Comparison of ENCODE assay signal across 15 cellular contexts in the genomic region with DNA sequence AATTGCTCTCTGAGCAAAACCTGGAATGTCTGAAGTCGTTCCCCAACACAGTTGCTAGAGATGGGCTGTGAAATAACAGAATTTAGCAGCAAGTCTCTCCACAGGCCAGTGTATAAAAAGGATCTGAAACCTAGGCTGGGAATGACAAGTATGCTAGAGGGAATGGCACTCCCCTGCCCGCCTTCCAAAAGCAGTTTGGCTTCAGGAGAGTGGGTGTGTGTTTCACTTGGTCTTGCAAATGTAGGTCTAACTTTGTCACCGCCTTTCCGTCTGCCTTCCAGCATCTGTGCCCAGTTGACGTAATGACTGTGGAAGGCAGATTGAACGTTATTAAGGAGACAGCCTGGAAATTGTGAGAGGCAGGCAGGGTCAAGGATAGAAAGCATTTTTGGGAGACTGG. TPM values are rescaled to one million over a fixed set of nuclear protein-coding genes. Genes with fewer than 3 reads are reported as not detected.
DNase-seq lines count a peak whose midpoint lies in the region; ATAC-seq and TF ChIP-seq lines count a peak whose summit lies in the region.
"Had no signal": no experiment of that assay in that cellular context is flagged by ENCODE, and none has a peak within 500 bp of the region (broad histone marks: within the 10 kb centered on the region; RNA-seq: fewer than 3 reads in every experiment).

No MANE protein-coding gene starts in this region.

- intact Hi-C loops in natural killer cell (cut with micrococcal nuclease): no loop called here

- DNase-seq in GM04503 (ENCODE audit: low read depth) (peak; percentile 68), chondrocyte (ENCODE audit: low spot score) (no peak), left kidney (ENCODE audit: low read depth, low spot score) (peak; percentile 7), stromal cell of bone marrow (ENCODE audit: low read depth) (peak; percentile 43), natural killer cell (no peak)
- no peak for DNase-seq in effector memory CD8-positive, alpha-beta T cell
- no peak for DNase-seq in stimulated activated naive CD8-positive, alpha-beta T cell treated with anti-CD3 and anti-CD28 coated beads, Interleukin-15, Interleukin-2, amounts not matched to agents 100 U/mL and 50 U/mL, for 24 hours
- DNase-seq: activated CD8-positive, alpha-beta T cell treated with anti-CD3 and anti-CD28 coated beads, Interleukin-2, amount 10 ng/mL, durations not matched to agents 7 days and 5 days; activated gamma-delta T cell; CD4-positive, alpha-beta memory T cell; kidney; NCI-H510A; stimulated activated CD4-positive, alpha-beta T cell treated with anti-CD3 and anti-CD28 coated beads, Interleukin-4, amount 100 ng/mL, for 1 hour; stimulated activated naive CD4-positive, alpha-beta T cell treated with Interleukin-2 at 50 U/mL for 16 hours had no signal

- no peak for ATAC-seq in effector memory CD8-positive, alpha-beta T cell (replicated peaks)
- ATAC-seq in HG03469 (IDR thresholded peaks at IDR 0.05; ENCODE audit: unreplicated experiment) (no peak), natural killer cell (no peak)
- no peak for ATAC-seq in stimulated activated naive CD8-positive, alpha-beta T cell treated with anti-CD3 and anti-CD28 coated beads, Interleukin-15, Interleukin-2, amounts not matched to agents 100 U/mL and 50 U/mL, for 24 hours
- ATAC-seq: activated CD8-positive, alpha-beta T cell treated with anti-CD3 and anti-CD28 coated beads, Interleukin-2, amount 10 ng/mL, durations not matched to agents 7 days and 5 days had no signal

- H3K9me3 Mint-ChIP-seq in chondrocyte (ENCODE audit: low read depth) (peaks cover 10% of the 10 kb centered on the region), natural killer cell (peaks cover 3 to 10% of the 10 kb centered on the region in 2 donors)
- H3K9me3 Mint-ChIP-seq in effector memory CD8-positive, alpha-beta T cell: peaks cover 0 to 3% of the 10 kb centered on the region in 2 donors

- H3K27ac Mint-ChIP-seq in chondrocyte (ENCODE audit: unreplicated experiment) (peak overlapping the region; percentile 73), natural killer cell (no peak overlapping the region)
- H3K27ac Mint-ChIP-seq in effector memory CD8-positive, alpha-beta T cell: no peak overlapping the region
- H3K27ac Mint-ChIP-seq: activated CD8-positive, alpha-beta T cell treated with anti-CD3 and anti-CD28 coated beads, Interleukin-2, amount 10 ng/mL, durations not matched to agents 7 days and 5 days; CD4-positive, alpha-beta memory T cell had no signal

- TF ChIP-seq CTCF in chondrocyte (IDR thresholded peaks at IDR 0.05) (no peak), natural killer cell (IDR thresholded peaks at IDR 0.05) (no peak)

- H3K36me3 Mint-ChIP-seq in chondrocyte (ENCODE audit: low read depth) (peaks cover 11% of the 10 kb centered on the region), natural killer cell (peaks cover 14% of the 10 kb centered on the region)
- peaks cover 7% of the 10 kb centered on the region for H3K36me3 Mint-ChIP-seq in effector memory CD8-positive, alpha-beta T cell (ENCODE audit: insufficient read depth)

- no peaks in the 10 kb centered on the region for H3K27me3 Mint-ChIP-seq in chondrocyte (ENCODE audit: low read depth)
- no peaks in the 10 kb centered on the region for H3K27me3 Mint-ChIP-seq in effector memory CD8-positive, alpha-beta T cell
- H3K27me3 Mint-ChIP-seq in natural killer cell (ENCODE audit: low read depth in 2 of 2): no peaks in the 10 kb centered on the region
- H3K27me3 Mint-ChIP-seq: CD4-positive, alpha-beta memory T cell had no signal

- H3K4me1 Mint-ChIP-seq in chondrocyte (ENCODE audit: low read depth) (peaks cover 11% of the 10 kb centered on the region), natural killer cell (peaks cover 6% of the 10 kb centered on the region in 2 donors)
- H3K4me1 Mint-ChIP-seq in effector memory CD8-positive, alpha-beta T cell (ENCODE audit: low read depth in 2 of 2): peaks cover 5 to 7% of the 10 kb centered on the region in 2 donors

- no peak overlapping the region for H3K4me3 Mint-ChIP-seq in chondrocyte (ENCODE audit: unreplicated experiment)
- no peak overlapping the region for H3K4me3 Mint-ChIP-seq in effector memory CD8-positive, alpha-beta T cell
- H3K4me3 Mint-ChIP-seq in natural killer cell: no peak overlapping the region
- H3K4me3 Mint-ChIP-seq: activated CD8-positive, alpha-beta T cell treated with anti-CD3 and anti-CD28 coated beads, Interleukin-2, amount 10 ng/mL, durations not matched to agents 7 days and 5 days; CD4-positive, alpha-beta memory T cell had no signal

RNA-seq across cellular contexts. Expression of a gene that starts 18.0 kb away (rescaled TPM):
- total RNA-seq in chondrocyte (14.9 to 19.8 TPM (median 15.7 TPM) in 3 replicates), natural killer cell (10 to 100 TPM; 31.6 to 37.3 (median 32.8) TPM)

Comparison
In these comparisons a context has a peak if more than half of its experiments do, and no peak if none do; other contexts are left out.
1. DNase-seq: peak in GM04503 (single experiment), left kidney (single experiment) and stromal cell of bone marrow (single experiment); none in chondrocyte (single experiment), effector memory CD8-positive, alpha-beta T cell (0 of 3), natural killer cell (single experiment) and stimulated activated naive CD8-positive, alpha-beta T cell treated with anti-CD3 and anti-CD28 coated beads, Interleukin-15, Interleukin-2, amounts not matched to agents 100 U/mL and 50 U/mL, for 24 hours (single experiment).